In genomic region chrX:148507413-148507812, GRCh38 we compare ENCODE assay signal across 24 cellular contexts.
"Had no signal": no experiment of that assay in that cellular context is flagged by ENCODE, and none has a peak within 500 bp of the region (broad histone marks: within the 10 kb centered on the region; RNA-seq: fewer than 3 reads in every experiment).

No MANE protein-coding gene starts in this region.

- DNase-seq: heart right ventricle; kidney glomerular epithelial cell; left cardiac atrium; left lung; mesendoderm; naive B cell; natural killer cell; nucleus accumbens; pancreas; posterior cingulate gyrus; retina; right cardiac atrium; stimulated activated CD4-positive, alpha-beta T cell treated with anti-CD3 and anti-CD28 coated beads, Interleukin-12 subunit alpha, Interleukin-12 subunit beta, amount 100 ng/mL, for 4 hours; stimulated activated CD4-positive, alpha-beta T cell treated with anti-CD3 and anti-CD28 coated beads, Interleukin-15, amount 100 ng/mL, for 24 hours; stimulated activated CD4-positive, alpha-beta T cell treated with anti-CD3 and anti-CD28 coated beads, Interleukin-4, amount 100 ng/mL, for 24 hours; stimulated activated naive CD4-positive, alpha-beta T cell had no signal

- H3K36me3 ChIP-seq: heart right ventricle, left lung, pancreas, prostate gland, tibial nerve, vagina had no signal

- H2AFZ ChIP-seq: hepatocyte had no signal

- ATAC-seq: heart right ventricle; left cardiac atrium; left lung; natural killer cell; pancreas; right cardiac atrium; sciatic nerve; stimulated activated effector memory CD8-positive, alpha-beta T cell treated with anti-CD3 and anti-CD28 coated beads, Interleukin-12 subunit alpha, Interleukin-12 subunit beta, amount 100 ng/mL, for 72 hours had no signal

- H3K4me3 ChIP-seq: heart right ventricle, hepatocyte, left lung, lung, pancreas, prostate gland, skin epidermis, tibial nerve, vagina had no signal

- H3K9me3 ChIP-seq: heart right ventricle, left lung, pancreas, prostate gland, tibial nerve, vagina had no signal

- H3K27me3 ChIP-seq: vagina had no signal

- H3K4me1 ChIP-seq: heart right ventricle, left lung, pancreas, prostate gland, tibial nerve, vagina had no signal

- H3K27ac ChIP-seq: heart right ventricle, hepatocyte, left lung, pancreas, prostate gland, skin epidermis, tibial nerve, vagina had no signal

- H3K4me2 ChIP-seq: hepatocyte had no signal

- H3K79me2 ChIP-seq: hepatocyte had no signal
